ENCODE assay signal across 10 cellular contexts in the genomic region with DNA sequence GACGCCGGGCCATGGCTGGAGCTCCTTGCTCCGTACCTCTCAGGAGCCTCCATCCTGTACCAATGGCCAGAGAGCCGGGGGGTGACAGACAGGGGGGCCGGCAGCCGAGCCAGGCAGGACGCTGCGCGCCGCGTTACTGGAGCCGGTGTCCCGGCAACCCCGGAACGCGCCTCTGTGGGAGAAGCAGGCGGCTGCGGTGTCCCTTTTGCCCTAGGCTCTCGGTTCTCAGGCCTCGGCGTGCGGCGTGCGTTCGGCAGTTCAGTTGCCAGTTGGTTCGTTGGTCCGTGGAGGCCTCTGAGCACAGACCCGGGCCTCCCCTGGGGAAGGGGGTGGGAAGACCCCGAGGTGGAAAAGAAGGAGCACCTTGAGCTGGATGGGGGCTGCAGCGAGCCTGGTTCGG. TPM values are rescaled to one million over a fixed set of nuclear protein-coding genes. Genes with fewer than 3 reads are reported as not detected.
DNase-seq lines count a peak whose midpoint lies in the region; ATAC-seq and TF ChIP-seq lines count a peak whose summit lies in the region.
"Had no signal": no experiment of that assay in that cellular context is flagged by ENCODE, and none has a peak within 500 bp of the region (broad histone marks: within the 10 kb centered on the region; RNA-seq: fewer than 3 reads in every experiment).

A gene with protein sequence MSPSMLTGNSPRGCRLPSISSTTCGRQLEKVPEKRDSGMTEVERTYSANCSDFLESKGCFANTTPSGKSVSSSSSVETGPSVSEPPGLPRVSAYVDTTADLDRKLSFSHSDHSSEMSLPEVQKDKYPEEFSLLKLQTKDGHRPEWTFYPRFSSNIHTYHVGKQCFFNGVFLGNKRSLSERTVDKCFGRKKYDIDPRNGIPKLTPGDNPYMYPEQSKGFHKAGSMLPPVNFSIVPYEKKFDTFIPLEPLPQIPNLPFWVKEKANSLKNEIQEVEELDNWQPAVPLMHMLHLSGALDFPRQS (plus strand): TSS at position 162 of the 400 bp plus-strand sequence. CDS start 446 bp downstream, outside the sequence.

- H3K27me3 ChIP-seq in BE2C (no peaks in the 10 kb centered on the region), endocrine pancreas (ENCODE audit: control insufficient read depth, insufficient read depth, low read length) (no peaks in the 10 kb centered on the region), neuronal stem cell (ENCODE audit: control insufficient read depth in 3 of 3, insufficient read depth in 3 of 3, low read depth in 1 of 3, low read length in 3 of 3) (peaks cover 0 to 43% (median 8%) of the 10 kb centered on the region in 3 experiments)

- H2AK5ac ChIP-seq in neuronal stem cell (ENCODE audit: low read depth, low read length): peak within 1 kb of the TSS; percentile 57

- no peaks in the 10 kb centered on the region for H3K9me3 ChIP-seq in BE2C
- no peaks in the 10 kb centered on the region for H3K9me3 ChIP-seq in endocrine pancreas (ENCODE audit: control insufficient read depth, low read length)
- H3K9me3 ChIP-seq in neuronal stem cell (replicated peaks in 1 of 2; ENCODE audit: control insufficient read depth in 2 of 2, insufficient read depth in 1 of 2, low read depth in 1 of 2, low read length in 2 of 2): peaks cover 0 to 2% of the 10 kb centered on the region in 2 donors

- TF ChIP-seq CTCF in BE2C (IDR thresholded peaks at IDR 0.05; ENCODE audit: low read depth, low read length): no peak

- peak within 1 kb of the TSS; percentile 53 for H2BK12ac ChIP-seq in neuronal stem cell (ENCODE audit: low read length)

- H2BK120ac ChIP-seq in neuronal stem cell (ENCODE audit: low read depth, low read length): peak within 1 kb of the TSS; percentile 68

- no peak within 1 kb of the TSS for H3K27ac ChIP-seq in neuronal stem cell (replicated peaks; ENCODE audit: low read length)

- H3K4me3 ChIP-seq in BE2C (ENCODE audit: low read depth, low read length) (peak within 1 kb of the TSS; percentile 39), endocrine pancreas (ENCODE audit: control insufficient read depth, insufficient read depth, low read length) (no peak within 1 kb of the TSS), neuronal stem cell (ENCODE audit: low read length in 2 of 2) (peak within 1 kb of the TSS; percentile 12 to 24)

- peak; percentile 77 for DNase-seq in BE2C
- peak; percentile 13 for DNase-seq in KBM-7
- peak; percentile 8 for DNase-seq in neuronal stem cell (ENCODE audit: low spot score)
- no peak for DNase-seq in NCI-H526 (lab: John Stamatoyannopoulos, UW)
- no peak for DNase-seq in amniotic stem cell (lab: John Stamatoyannopoulos, UW)
- DNase-seq in COR-L47 (lab: John Stamatoyannopoulos, UW): no peak
- DNase-seq: NCI-H2107, T-helper 9 cell had no signal

- H3K23ac ChIP-seq in neuronal stem cell (ENCODE audit: low read depth, low read length, poor library complexity): no peak within 1 kb of the TSS

- H3K4me1 ChIP-seq in BE2C (peaks cover 21% of the 10 kb centered on the region), endocrine pancreas (ENCODE audit: control insufficient read depth, insufficient read depth, low read length) (peaks cover 7% of the 10 kb centered on the region), neuronal stem cell (ENCODE audit: control insufficient read depth in 2 of 2, insufficient read depth in 1 of 2, low read depth in 1 of 2, low read length in 2 of 2) (peaks cover 0 to 24% of the 10 kb centered on the region in 2 donors)

- peak within 1 kb of the TSS; percentile 95 for H2AFZ ChIP-seq in neuronal stem cell (ENCODE audit: low read length)

- H4K8ac ChIP-seq in neuronal stem cell (ENCODE audit: low read depth, low read length): no peak within 1 kb of the TSS

- peak within 1 kb of the TSS; percentile 60 for H3K14ac ChIP-seq in neuronal stem cell (ENCODE audit: low read length)

- peak within 1 kb of the TSS; percentile 84 for H3K18ac ChIP-seq in neuronal stem cell (ENCODE audit: low read length)

- no peak for ATAC-seq in GM19467 (IDR thresholded peaks at IDR 0.05; ENCODE audit: unreplicated experiment)

- H2BK5ac ChIP-seq in neuronal stem cell (ENCODE audit: low read length): peak within 1 kb of the TSS; percentile 87

- no CpG with 5 or more reads among the region's 31 CpGs for WGBS in neuronal stem cell (ENCODE audit: extremely low coverage in 2 of 2, insufficient read length in 2 of 2, insufficient replicate concordance in 1 of 2), 2 donors

- no peak within 1 kb of the TSS for H4K91ac ChIP-seq in neuronal stem cell (ENCODE audit: low read depth, low read length, poor library complexity)

- H3K4me2 ChIP-seq in neuronal stem cell (ENCODE audit: insufficient read depth, low read length, poor library complexity, severe bottlenecking): peak within 1 kb of the TSS; percentile 31

- no peaks in the 10 kb centered on the region for H3K79me1 ChIP-seq in neuronal stem cell (ENCODE audit: low read depth, low read length)

- H3K9ac ChIP-seq in endocrine pancreas (ENCODE audit: control insufficient read depth, insufficient read depth, low read length) (peak within 1 kb of the TSS; percentile 17), neuronal stem cell (ENCODE audit: low read depth, low read length, poor library complexity) (no peak within 1 kb of the TSS)

- peak within 1 kb of the TSS; percentile 70 for H2BK15ac ChIP-seq in neuronal stem cell (ENCODE audit: low read length)

- no peak within 1 kb of the TSS for H3K4ac ChIP-seq in neuronal stem cell (ENCODE audit: low read length)

- H3K36me3 ChIP-seq in BE2C (no peaks in the 10 kb centered on the region), endocrine pancreas (ENCODE audit: control insufficient read depth, insufficient read depth, low read length) (no peaks in the 10 kb centered on the region), neuronal stem cell (replicated peaks in 1 of 2; ENCODE audit: control insufficient read depth in 2 of 2, insufficient read depth in 2 of 2, low read length in 2 of 2) (no peaks in the 10 kb centered on the region)

- in situ Hi-C loops in KBM-7 (cut with MboI; ENCODE audit: low pct_unique_long_range_greater_than_20kb, low sequenced_read_pairs): no loop called here

RNA-seq across cellular contexts. Expression of the gene that starts here (rescaled TPM):
- polyA plus RNA-seq in BE2C (2012; ENCODE audit: insufficient read depth, insufficient read length, low read depth): not detected
- not detected for polyA plus RNA-seq in neuronal stem cell (2013, experiment 1 of 2)
- polyA plus RNA-seq in neuronal stem cell (2013, experiment 2 of 2): not detected

Comparison
In these comparisons a context has a peak if more than half of its experiments do, and no peak if none do; other contexts are left out.
1. DNase-seq: peak in BE2C (single experiment), KBM-7 (single experiment) and neuronal stem cell (single experiment); none in NCI-H526 (0 of 2), amniotic stem cell (single experiment) and COR-L47 (single experiment).